Comparison of ENCODE assay signal across 9 cellular contexts in the genomic region with DNA sequence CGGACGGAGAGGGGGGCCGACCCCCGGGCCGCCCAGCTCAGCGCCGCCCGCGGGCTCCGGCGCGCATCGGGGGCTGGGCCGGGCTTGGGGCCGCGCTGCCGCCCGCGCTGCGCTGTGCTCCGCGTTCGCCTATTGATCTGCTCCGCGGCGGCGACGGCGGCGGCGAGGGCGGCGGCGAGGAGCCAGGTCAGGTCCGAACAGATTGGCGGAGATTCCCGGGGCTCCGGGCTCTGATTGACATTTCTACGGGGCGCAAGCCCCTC. TPM values are rescaled to one million over a fixed set of nuclear protein-coding genes. Genes with fewer than 3 reads are reported as not detected.
DNase-seq lines count a peak whose midpoint lies in the region; ATAC-seq and TF ChIP-seq lines count a peak whose summit lies in the region.
"Had no signal": no experiment of that assay in that cellular context is flagged by ENCODE, and none has a peak within 500 bp of the region (broad histone marks: within the 10 kb centered on the region; RNA-seq: fewer than 3 reads in every experiment).

No MANE protein-coding gene starts in this region.

- peaks cover 76% of the 10 kb centered on the region for H3K27me3 Mint-ChIP-seq in activated CD4-positive, alpha-beta memory T cell treated with anti-CD3 and anti-CD28 coated beads, Interleukin-2, amount 10 ng/mL, durations not matched to agents 7 days and 5 days
- H3K27me3 Mint-ChIP-seq in activated CD4-positive, alpha-beta memory T cell treated with anti-CD3 and anti-CD28 coated beads for 36 hours = peaks cover 66% of the 10 kb centered on the region

- peak overlapping the region; percentile 69 for H3K4me3 Mint-ChIP-seq in activated CD4-positive, alpha-beta memory T cell treated with anti-CD3 and anti-CD28 coated beads, Interleukin-2, amount 10 ng/mL, durations not matched to agents 7 days and 5 days
- no peak overlapping the region for H3K4me3 Mint-ChIP-seq in activated CD4-positive, alpha-beta memory T cell treated with anti-CD3 and anti-CD28 coated beads for 36 hours

- TF ChIP-seq CTCF in suprapubic skin (IDR thresholded peaks at IDR 0.05) = no peak

- DNase-seq in activated CD4-positive, alpha-beta memory T cell treated with anti-CD3 and anti-CD28 coated beads, Interleukin-2, amount 10 ng/mL, durations not matched to agents 7 days and 5 days = no peak
- no peak for DNase-seq in activated CD4-positive, alpha-beta memory T cell treated with anti-CD3 and anti-CD28 coated beads for 36 hours
- DNase-seq in adipocyte (ENCODE audit: low read depth) = no peak
- peak; percentile 55 for DNase-seq in left lobe of liver (ENCODE audit: low spot score)
- DNase-seq in suprapubic skin (ENCODE audit: low spot score in 2 of 2) = no peak
- DNase-seq in pons (ENCODE audit: low spot score) = no peak
- no peak for DNase-seq in DMS53 treated with DMSO at 0.1 percent for 48 hours (lab: John Stamatoyannopoulos, UW; ENCODE audit: unreplicated experiment)
- DNase-seq: stimulated activated CD4-positive, alpha-beta T cell treated with anti-CD3 and anti-CD28 coated beads, Interleukin-4, amount 100 ng/mL, for 24 hours had no signal

- peaks cover 19% of the 10 kb centered on the region for H3K36me3 Mint-ChIP-seq in activated CD4-positive, alpha-beta memory T cell treated with anti-CD3 and anti-CD28 coated beads, Interleukin-2, amount 10 ng/mL, durations not matched to agents 7 days and 5 days (ENCODE audit: low read depth)
- H3K36me3 Mint-ChIP-seq in activated CD4-positive, alpha-beta memory T cell treated with anti-CD3 and anti-CD28 coated beads for 36 hours = no peaks in the 10 kb centered on the region

- peak overlapping the region; percentile 88 for H3K4me3 ChIP-seq in adipocyte (ENCODE audit: low read length)
- peak overlapping the region; percentile 91 for H3K4me3 ChIP-seq in suprapubic skin

- ATAC-seq in left lobe of liver = no peak
- no peak for ATAC-seq in GM18873 (IDR thresholded peaks at IDR 0.05; ENCODE audit: low FRiP score, unreplicated experiment)

- intact Hi-C loops in activated CD4-positive, alpha-beta memory T cell treated with anti-CD3 and anti-CD28 coated beads for 36 hours (cut with micrococcal nuclease) = loop anchor here (2.0 to 10.0 kb wide), 3 partner anchors 341 to 731 kb away; no protein-coding TSS in a partner anchor

- peaks cover 30% of the 10 kb centered on the region for H3K4me1 Mint-ChIP-seq in activated CD4-positive, alpha-beta memory T cell treated with anti-CD3 and anti-CD28 coated beads, Interleukin-2, amount 10 ng/mL, durations not matched to agents 7 days and 5 days
- H3K4me1 Mint-ChIP-seq in activated CD4-positive, alpha-beta memory T cell treated with anti-CD3 and anti-CD28 coated beads for 36 hours (ENCODE audit: low read depth) = peaks cover 31% of the 10 kb centered on the region

- H3K4me1 ChIP-seq in adipocyte (ENCODE audit: control insufficient read depth, insufficient read depth, low read length) (no peaks in the 10 kb centered on the region), suprapubic skin (peaks cover 29% of the 10 kb centered on the region)

- TF ChIP-seq EP300 in suprapubic skin (IDR thresholded peaks at IDR 0.05) = no peak

- 2% methylated on average over 15 of the region's 40 CpGs for WGBS in suprapubic skin

- H3K36me3 ChIP-seq in adipocyte (ENCODE audit: control insufficient read depth, insufficient read depth, low read length, severe bottlenecking) (no peaks in the 10 kb centered on the region), suprapubic skin (peaks cover 11% of the 10 kb centered on the region)

- H3K9me3 ChIP-seq in adipocyte (ENCODE audit: control insufficient read depth, low read length) = no peaks in the 10 kb centered on the region
- no peaks in the 10 kb centered on the region for H3K9me3 ChIP-seq in suprapubic skin

- H3K9me3 Mint-ChIP-seq in activated CD4-positive, alpha-beta memory T cell treated with anti-CD3 and anti-CD28 coated beads, Interleukin-2, amount 10 ng/mL, durations not matched to agents 7 days and 5 days = no peaks in the 10 kb centered on the region
- H3K9me3 Mint-ChIP-seq in activated CD4-positive, alpha-beta memory T cell treated with anti-CD3 and anti-CD28 coated beads for 36 hours = no peaks in the 10 kb centered on the region

- no peak for TF ChIP-seq POLR2A in suprapubic skin (IDR thresholded peaks at IDR 0.05)

- POLR2A ChIA-PET in activated CD4-positive, alpha-beta memory T cell treated with anti-CD3 and anti-CD28 coated beads, Interleukin-2, amount 10 ng/mL, durations not matched to agents 7 days and 5 days (lab: Charles Lee) = interaction anchor here (0.7 to 0.9 kb wide), 2 partner anchors 646 to 650 kb away, joined by 3 read pairs; no protein-coding TSS in a partner anchor
- POLR2A ChIA-PET in activated CD4-positive, alpha-beta memory T cell treated with anti-CD3 and anti-CD28 coated beads for 36 hours (lab: Charles Lee) = no interaction called here

- H3K27ac Mint-ChIP-seq in activated CD4-positive, alpha-beta memory T cell treated with anti-CD3 and anti-CD28 coated beads, Interleukin-2, amount 10 ng/mL, durations not matched to agents 7 days and 5 days = no peak overlapping the region
- no peak overlapping the region for H3K27ac Mint-ChIP-seq in activated CD4-positive, alpha-beta memory T cell treated with anti-CD3 and anti-CD28 coated beads for 36 hours

- CTCF ChIA-PET in activated CD4-positive, alpha-beta memory T cell treated with anti-CD3 and anti-CD28 coated beads, Interleukin-2, amount 10 ng/mL, durations not matched to agents 7 days and 5 days (lab: Charles Lee) = no interaction called here
- CTCF ChIA-PET in activated CD4-positive, alpha-beta memory T cell treated with anti-CD3 and anti-CD28 coated beads for 36 hours (lab: Charles Lee) = interaction anchor here (1.1 kb wide), 1 partner anchor 645 kb away, joined by 3 read pairs; a partner anchor contains a TSS

- H3K27ac ChIP-seq in suprapubic skin = peak overlapping the region; percentile 97

- H3K27me3 ChIP-seq in adipocyte (replicated peaks; ENCODE audit: control insufficient read depth, insufficient read depth, low read length) (no peaks in the 10 kb centered on the region), suprapubic skin (peaks cover 57% of the 10 kb centered on the region)

- H3K9ac ChIP-seq in adipocyte (ENCODE audit: low read length) = peak overlapping the region; percentile 87

RNA-seq across cellular contexts. Expression of a gene that starts 0.6 kb away (rescaled TPM):
- total RNA-seq in activated CD4-positive, alpha-beta memory T cell treated with anti-CD3 and anti-CD28 coated beads, Interleukin-2, amount 10 ng/mL, durations not matched to agents 7 days and 5 days = 1 to 10 TPM; 1.2 to 1.6 TPM
- under 1 TPM in 1 of 2 experiments, not detected in 1; 0.27 TPM for total RNA-seq in activated CD4-positive, alpha-beta memory T cell treated with anti-CD3 and anti-CD28 coated beads for 36 hours
- total RNA-seq in left lobe of liver = 1.4 TPM
- total RNA-seq in suprapubic skin = 100 to 1,000 TPM in 1 of 4 donors, 10 to 100 TPM in 3; 50.9 to 112 (median 82.7) TPM

Comparison
In these comparisons a context has a peak if more than half of its experiments do, and no peak if none do; other contexts are left out.
1. RNA of a gene that starts 0.6 kb away (total RNA-seq): 50.9 to 112 TPM in suprapubic skin; 1.2 to 1.6 TPM in activated CD4-positive, alpha-beta memory T cell treated with anti-CD3 and anti-CD28 coated beads, Interleukin-2, amount 10 ng/mL, durations not matched to agents 7 days and 5 days, 1.4 TPM in left lobe of liver (single experiment) and 0.27 TPM in activated CD4-positive, alpha-beta memory T cell treated with anti-CD3 and anti-CD28 coated beads for 36 hours; every median in the first group is over 10 times any median in the second.